Comparison of ENCODE assay signal across 1 cellular context in genomic region chr11:77914307-77914936, GRCh38.
TF ChIP-seq lines count a peak whose summit lies in the region.
"Not testable (repeated sequence)": the region's sequence is repeated elsewhere in the genome, so short reads cannot be mapped to it uniquely, and the experiment has no call there.

No MANE protein-coding gene starts in this region.

TF ChIP-seq in HepG2, 621 proteins besides CTCF, POLR2A, EP300 and RAD21 (continued from another document and continues in another):
- TF ChIP-seq RXRB (CRISPR knock-in tag; IDR thresholded peaks at IDR 0.05; ENCODE audit: borderline replicate concordance), result peak; percentile 69; the same call in 1 of the 2 replicates
- peak; percentile 65 for TF ChIP-seq NCOA2 (CRISPR knock-in tag; IDR thresholded peaks at IDR 0.05)
- peak; percentile 69; the same call in 1 of the 2 replicates for TF ChIP-seq TBX2 (CRISPR knock-in tag; IDR thresholded peaks at IDR 0.05; ENCODE audit: borderline replicate concordance)
- peak; percentile 54; the same call in 1 of the 2 replicates for TF ChIP-seq FOXK1 (CRISPR knock-in tag; IDR thresholded peaks at IDR 0.05; ENCODE audit: borderline replicate concordance, low read depth)
- TF ChIP-seq ZMYM4 (CRISPR knock-in tag; IDR thresholded peaks at IDR 0.05), result 0 out of 2 replicates have a peak, but pooled peaks have one; percentile 47
- peak; percentile 65 for TF ChIP-seq NR2F6 (IDR thresholded peaks at IDR 0.05)
- peak; percentile 70; the same call in 1 of the 2 replicates for TF ChIP-seq NR2F6 (CRISPR knock-in tag; IDR thresholded peaks at IDR 0.05)
- 0 out of 2 replicates have a peak, but pooled peaks have one; percentile 64 for TF ChIP-seq ZSCAN29 (CRISPR knock-in tag; conservative IDR thresholded peaks at IDR 0.05)
- TF ChIP-seq FOXK2 (IDR thresholded peaks at IDR 0.05), result peak; percentile 66
- TF ChIP-seq ATF4 (CRISPR knock-in tag; IDR thresholded peaks at IDR 0.05), result peak in 1 of 2 experiments; percentile 33; a peak in 1 of 4 replicates
- 0 out of 2 replicates have a peak, but pooled peaks have one; percentile 53 for TF ChIP-seq ZNF878 (CRISPR knock-in tag; IDR thresholded peaks at IDR 0.05)
- peak; percentile 61; the same call in 1 of the 2 replicates for TF ChIP-seq ETV5 (CRISPR knock-in tag; IDR thresholded peaks at IDR 0.05; ENCODE audit: borderline replicate concordance)
- TF ChIP-seq ELF1 (CRISPR knock-in tag; IDR thresholded peaks at IDR 0.05), result peak; percentile 45; the same call in 1 of the 2 replicates
- peak; percentile 42 for TF ChIP-seq TEAD3 (CRISPR knock-in tag; optimal IDR thresholded peaks at IDR 0.05; ENCODE audit: borderline replicate concordance)
- 0 out of 2 replicates have a peak, but pooled peaks have one; percentile 15 for TF ChIP-seq RCOR2 (CRISPR knock-in tag; IDR thresholded peaks at IDR 0.05)
- peak; percentile 67 for TF ChIP-seq HDAC2 (CRISPR knock-in tag; IDR thresholded peaks at IDR 0.05)
- peak; percentile 75 for TF ChIP-seq HNF1B (CRISPR knock-in tag; IDR thresholded peaks at IDR 0.05)
- TF ChIP-seq ZBTB20 (CRISPR knock-in tag; IDR thresholded peaks at IDR 0.05; ENCODE audit: borderline replicate concordance, low read depth), result peak; percentile 94; the same call in 1 of the 2 replicates
- TF ChIP-seq HMG20A (CRISPR knock-in tag; IDR thresholded peaks at IDR 0.05; ENCODE audit: borderline replicate concordance), result peak; percentile 78; the same call in 1 of the 2 replicates
- TF ChIP-seq ELF3 (CRISPR knock-in tag; IDR thresholded peaks at IDR 0.05), result peak; percentile 53
- TF ChIP-seq ZNF7 (CRISPR knock-in tag; IDR thresholded peaks at IDR 0.05), result 0 out of 2 replicates have a peak, but pooled peaks have one; percentile 60
- TF ChIP-seq GFI1 (CRISPR knock-in tag; IDR thresholded peaks at IDR 0.05; ENCODE audit: borderline replicate concordance), result peak; percentile 47; the same call in 1 of the 2 replicates
- TF ChIP-seq MEIS1 (CRISPR knock-in tag; IDR thresholded peaks at IDR 0.05; ENCODE audit: borderline replicate concordance), result 0 out of 2 replicates have a peak, but pooled peaks have one; percentile 42
- TF ChIP-seq LCORL, SOX6 (IDR thresholded peaks at IDR 0.05): not testable (repeated sequence)
- TF ChIP-seq LCORL (CRISPR knock-in tag; IDR thresholded peaks at IDR 0.05), result peak; percentile 48; the same call in 1 of the 2 replicates
- peak; percentile 68 for TF ChIP-seq SALL1 (CRISPR knock-in tag; IDR thresholded peaks at IDR 0.05)
- 0 out of 2 replicates have a peak, but pooled peaks have one; percentile 27 for TF ChIP-seq JUN (CRISPR knock-in tag; IDR thresholded peaks at IDR 0.05)
- peak; percentile 82 for TF ChIP-seq SOX6 (CRISPR knock-in tag; IDR thresholded peaks at IDR 0.05)
- TF ChIP-seq MED1 (CRISPR knock-in tag; IDR thresholded peaks at IDR 0.05), result peak; percentile 75
- TF ChIP-seq FOXP4 (CRISPR knock-in tag; IDR thresholded peaks at IDR 0.05), result peak; percentile 53; the same call in 1 of the 2 replicates
- peak; percentile 64; the same call in 1 of the 2 replicates for TF ChIP-seq DPF2 (CRISPR knock-in tag; IDR thresholded peaks at IDR 0.05; ENCODE audit: borderline replicate concordance, low read depth)
- TF ChIP-seq ATF2 (CRISPR knock-in tag; IDR thresholded peaks at IDR 0.05), result 0 out of 2 replicates have a peak, but pooled peaks have one; percentile 12
- TF ChIP-seq BCL6 (CRISPR knock-in tag; IDR thresholded peaks at IDR 0.05), result 0 out of 2 replicates have a peak, but pooled peaks have one; percentile 17
- 0 out of 2 replicates have a peak, but pooled peaks have one; percentile 12 for TF ChIP-seq KAT8 (CRISPR knock-in tag; IDR thresholded peaks at IDR 0.05)
- peak; percentile 80 for TF ChIP-seq PAXIP1 (CRISPR knock-in tag; conservative IDR thresholded peaks at IDR 0.05)
- TF ChIP-seq AHDC1 (CRISPR knock-in tag; IDR thresholded peaks at IDR 0.05; ENCODE audit: borderline replicate concordance), result peak; percentile 73; the same call in 1 of the 2 replicates
- TF ChIP-seq ZNF556 (CRISPR knock-in tag; IDR thresholded peaks at IDR 0.05; ENCODE audit: borderline replicate concordance), result peak; percentile 66; the same call in 1 of the 2 replicates
- TF ChIP-seq PRDM10 (CRISPR knock-in tag; IDR thresholded peaks at IDR 0.05; ENCODE audit: low read depth), result 0 out of 2 replicates have a peak, but pooled peaks have one; percentile 19
